In the genomic region with DNA sequence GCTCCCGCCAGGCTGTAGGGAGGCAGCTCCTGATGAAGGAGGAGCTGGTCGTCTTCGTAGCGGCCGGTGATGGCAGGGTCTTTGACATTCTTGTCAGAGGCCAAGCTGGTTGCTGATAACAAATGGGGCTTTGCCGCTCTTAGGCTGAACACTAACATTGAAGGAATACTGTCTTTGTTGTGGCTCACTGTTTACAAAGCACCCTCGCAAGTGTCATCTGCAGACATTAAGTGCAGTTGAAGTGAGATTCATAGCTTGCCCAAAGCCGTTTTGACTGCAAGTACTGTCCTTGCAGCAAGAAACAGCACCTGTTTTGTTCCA, we compare ENCODE assay signal across 8 cellular contexts. TPM values are rescaled to one million over a fixed set of nuclear protein-coding genes. Genes with fewer than 3 reads are reported as not detected.
DNase-seq lines count a peak whose midpoint lies in the region; ATAC-seq, FAIRE-seq and TF ChIP-seq lines count a peak whose summit lies in the region.

No MANE protein-coding gene starts in this region.

- H3K36me3 ChIP-seq in BJ (ENCODE audit: control insufficient read depth, insufficient read depth, low read length) (no peaks in the 10 kb centered on the region; the same call in 1 of the 2 replicates), GM12878 (ENCODE audit: control insufficient read depth in 2 of 2, insufficient read depth in 2 of 2, low read length in 1 of 2) (no peaks in the 10 kb centered on the region; a peak in 1 of 4 replicates), lung (ENCODE audit: control insufficient read depth in 2 of 2, insufficient read depth in 2 of 2, low read length in 2 of 2) (peaks cover 0 to under 1% of the 10 kb centered on the region in 2 donors), upper lobe of left lung (peaks cover 0 to 13% (median 7%) of the 10 kb centered on the region in 4 donors)

- peak overlapping the region; percentile 76 for H3K27ac ChIP-seq in GM12878 (ENCODE audit: control insufficient read depth, insufficient read depth)
- peak overlapping the region; percentile 94 for H3K27ac ChIP-seq in lung (ENCODE audit: low read depth in 1 of 2, low read length in 1 of 2)
- H3K27ac ChIP-seq in upper lobe of left lung: peak overlapping the region; percentile 96 to 97 (median 96)

- H3K4me3 Mint-ChIP-seq in IgD-negative memory B cell: peak overlapping the region; percentile 91 to 94 (median 93)

- peak overlapping the region; percentile 93 to 96 (median 95) for H3K27ac Mint-ChIP-seq in IgD-negative memory B cell

- TF ChIP-seq POLR2A in GM12878 (IDR thresholded peaks at IDR 0.05; ENCODE audit: low read depth, low read length): no peak
- no peak for TF ChIP-seq POLR2A in upper lobe of left lung (IDR thresholded peaks at IDR 0.05)

- H3K36me3 Mint-ChIP-seq in IgD-negative memory B cell: peaks cover 3% of the 10 kb centered on the region

- RAD21 ChIA-PET in GM12878 (lab: Charles Lee; ENCODE audit: unreplicated experiment): interaction anchor here (0.8 to 1.0 kb wide), 3 partner anchors 11 to 182 kb away, joined by 3 to 4 read pairs (median 4); no protein-coding TSS in a partner anchor

- in situ Hi-C loops in GM12878 (cut with MboI): no loop called here

- no peak for FAIRE-seq in GM12878 (lab: Jason Lieb, UNC)

- H3K4me1 ChIP-seq in GM12878 (ENCODE audit: control insufficient read depth, insufficient read depth, low read length): peaks cover 18% of the 10 kb centered on the region
- H3K4me1 ChIP-seq in lung (ENCODE audit: control insufficient read depth in 2 of 2, insufficient read depth in 2 of 2, low read length in 2 of 2): no peaks in the 10 kb centered on the region
- H3K4me1 ChIP-seq in upper lobe of left lung: peaks cover 16 to 38% (median 25%) of the 10 kb centered on the region in 4 donors

- H3K4me3 ChIP-seq in BJ (ENCODE audit: low read depth, low read length) (peak overlapping the region; percentile 88), GM12878 (peak overlapping the region; percentile 90), lung (peak overlapping the region; percentile 78), upper lobe of left lung (peak overlapping the region; percentile 59 to 99 (median 80))

- TF ChIP-seq CTCF in BJ (IDR thresholded peaks at IDR 0.05; ENCODE audit: insufficient read depth, low read depth, low read length) (no peak), GM12878 (IDR thresholded peaks at IDR 0.05 in 2 of 3, conservative IDR thresholded peaks at IDR 0.05 in 1 of 3; ENCODE audit: control insufficient read depth in 2 of 3, extremely low read depth in 1 of 3, insufficient read depth in 1 of 3, low read depth in 3 of 3, low read length in 3 of 3) (no peak), lung (IDR thresholded peaks at IDR 0.05; ENCODE audit: control extremely low read depth, extremely low read depth) (no peak), upper lobe of left lung (IDR thresholded peaks at IDR 0.05) (no peak)

- H3K9me3 ChIP-seq in GM12878 (replicated peaks; ENCODE audit: control insufficient read depth, insufficient read depth, low read length): no peaks in the 10 kb centered on the region
- no peaks in the 10 kb centered on the region for H3K9me3 ChIP-seq in lung (ENCODE audit: control insufficient read depth in 2 of 2, insufficient read depth in 1 of 2, low read length in 1 of 2)
- H3K9me3 ChIP-seq in upper lobe of left lung: no peaks in the 10 kb centered on the region

- H3K27me3 Mint-ChIP-seq in IgD-negative memory B cell: no peaks in the 10 kb centered on the region

- peaks cover 9 to 25% (median 24%) of the 10 kb centered on the region in 3 donors for H3K4me1 Mint-ChIP-seq in IgD-negative memory B cell

- H3K9me3 Mint-ChIP-seq in IgD-negative memory B cell: no peaks in the 10 kb centered on the region

- SMC1A ChIA-PET in GM12878 (lab: Charles Lee; ENCODE audit: uncharacterized antibody, unreplicated experiment): interaction anchor here (0.5 to 1.8 kb wide), 5 partner anchors 9 to 28 kb away, joined by 3 to 9 read pairs (median 3); no protein-coding TSS in a partner anchor

- BruUV-seq in GM12878 (replicated peaks; lab: Mats Ljungman, UMichigan): TSS peak; percentile 88

- peaks cover 16% of the 10 kb centered on the region for H3K79me2 ChIP-seq in GM12878 (ENCODE audit: control insufficient read depth, insufficient read depth, low read length)

- peak overlapping the region; percentile 72 for H3K9ac ChIP-seq in GM12878 (ENCODE audit: control insufficient read depth, insufficient read depth, low read length)

- WGBS in GM12878 (ENCODE audit: insufficient coverage, insufficient replicate concordance, low lambda C conversion rate, missing lambda C conversion rate): 2% methylated on average over 8 of the region's 8 CpGs
- WGBS in lung, 2 donors: 0 to 2% methylated on average over 8 of the region's 8 CpGs
- 1 to 10% methylated on average over 1 to 8 of the region's 8 CpGs for WGBS in upper lobe of left lung, 2 donors

- ATAC-seq in GM12878 (no peak), lung (ENCODE audit: insufficient read depth, low FRiP score) (no peak), upper lobe of left lung (ENCODE audit: low FRiP score in 2 of 2) (no peak)

- H2AFZ ChIP-seq in GM12878 (ENCODE audit: control insufficient read depth, low read depth, low read length): peak overlapping the region; percentile 84

- TF ChIP-seq EP300 in GM12878 (IDR thresholded peaks at IDR 0.05; ENCODE audit: borderline replicate concordance in 1 of 2, control insufficient read depth in 1 of 2, low read depth in 2 of 2, low read length in 2 of 2) (no peak), upper lobe of left lung (IDR thresholded peaks at IDR 0.05) (no peak)

- POLR2A ChIA-PET in BJ (lab: Charles Lee): no interaction called here
- POLR2A ChIA-PET in GM12878 (lab: Charles Lee): interaction anchor here (0.6 to 1.7 kb wide), 11 partner anchors 9 to 346 kb away, joined by 3 to 17 read pairs (median 3); a partner anchor contains a TSS

- DNase-seq in BJ (ENCODE audit: low read depth): no peak
- no peak for DNase-seq in GM12878 (ENCODE audit: low read depth, low spot score)
- no peak for DNase-seq in lung (ENCODE audit: low spot score)
- DNase-seq in upper lobe of left lung: no peak
- no peak for DNase-seq in SKM-1 (lab: John Stamatoyannopoulos, UW; ENCODE audit: unreplicated experiment)
- no peak for DNase-seq in SKM-1 treated with dmso at 0.1 percent for 144 hours (lab: John Stamatoyannopoulos, UW; ENCODE audit: unreplicated experiment)
- DNase-seq in DMS53 (lab: John Stamatoyannopoulos, UW): no peak

- CTCF ChIA-PET in BJ (lab: Yijun Ruan, JAX) (interaction anchor here (0.9 to 3.9 kb wide), 2 partner anchors 11 to 41 kb away, joined by 4 to 19 read pairs; no protein-coding TSS in a partner anchor), GM12878 (lab: Yijun Ruan, JAX) (interaction anchor here (0.5 to 3.6 kb wide), 7 partner anchors 9 to 226 kb away, joined by 3 to 15 read pairs (median 4); a partner anchor contains a TSS)

- intact Hi-C loops in GM12878 (cut with micrococcal nuclease; ENCODE audit: unreplicated experiment): no loop called here

- no peak for TF ChIP-seq RAD21 in GM12878 (IDR thresholded peaks at IDR 0.05; ENCODE audit: insufficient read depth, low read depth, low read length)

- H3K4me2 ChIP-seq in GM12878 (ENCODE audit: control insufficient read depth, insufficient read depth): peak overlapping the region; percentile 97

- H3K27me3 ChIP-seq in BJ (ENCODE audit: control insufficient read depth, insufficient read depth, low read length) (no peaks in the 10 kb centered on the region), GM12878 (replicated peaks in 1 of 2; ENCODE audit: control insufficient read depth in 2 of 2, insufficient read depth in 2 of 2, low read length in 1 of 2) (no peaks in the 10 kb centered on the region), lung (ENCODE audit: control insufficient read depth, insufficient read depth) (no peaks in the 10 kb centered on the region), upper lobe of left lung (no peaks in the 10 kb centered on the region)

- H4K20me1 ChIP-seq in GM12878 (ENCODE audit: control insufficient read depth, insufficient read depth): no peaks in the 10 kb centered on the region

RNA-seq across cellular contexts. Expression of a gene that starts 0.5 kb away (rescaled TPM):
- polyA plus RNA-seq in BJ (2011; rRNA removed) (9.9 and 16.9 TPM in 2 replicates), IgD-negative memory B cell (11.6 TPM), GM12878 (2011; rRNA removed) (12.1 and 17.4 TPM in 2 replicates), GM12878 (2014; fragmentation: Illumina TruSeq; extraction: Trizol) (36.0 and 42.8 TPM in 2 replicates), GM12878 (2014; fragmentation: Nextera tagmentation; extraction: Ambion mirVana) (1 to 10 TPM; 9.0 to 9.7 TPM), GM12878 (2014; rRNA removed) (18.8 and 19.7 TPM in 2 replicates), GM12878 (2016; fragmentation: Nextera tagmentation; extraction: Ambion mirVana) (10 to 100 TPM; 30.5 to 35.1 TPM), lung (10 to 100 TPM in 1 of 2 donors, 1 to 10 TPM in 1; 7.5 to 11.4 TPM)
- 2.7 and 3.0 TPM in 2 replicates for polyA minus RNA-seq in BJ (2011; rRNA and poly(A)+ RNA removed)
- 29.0 and 32.5 TPM in 2 replicates for total RNA-seq in GM12878 (2013; cell fraction: nucleolus; rRNA removed)
- total RNA-seq in GM12878 (2014; rRNA removed) (18.1 and 28.2 TPM in 2 replicates), GM12878 (2014; rRNA removed; fragmentation: Illumina TruSeq; extraction: Trizol) (42.7 and 44.4 TPM in 2 replicates), GM12878 (2021) (35.4 and 36.2 TPM in 2 replicates), lung (10 to 100 TPM; 29.4 to 42.1 TPM), upper lobe of left lung (10 to 100 TPM; 18.9 to 42.2 (median 31.6) TPM)
- polyA plus RNA-seq in GM12878 (2011; ENCODE audit: low read depth): 8.6 TPM
- 3.7 and 4.0 TPM in 2 replicates for polyA plus RNA-seq in GM12878 (2011; cell fraction: cytosol; rRNA removed)
- 5.4 and 7.2 TPM in 2 replicates for polyA plus RNA-seq in GM12878 (2011; cell fraction: nucleus; rRNA removed)
- 16.3 and 17.2 TPM in 2 replicates for polyA plus RNA-seq in GM12878 (2012)
- 6.0 and 11.0 TPM in 2 replicates for polyA minus RNA-seq in GM12878 (2011; rRNA and poly(A)+ RNA removed)
- 5.7 and 9.2 TPM in 2 replicates for polyA minus RNA-seq in GM12878 (2011; cell fraction: cytosol; rRNA and poly(A)+ RNA removed)
- 2.8 and 5.5 TPM in 2 replicates for polyA minus RNA-seq in GM12878 (2011; cell fraction: nucleus; rRNA and poly(A)+ RNA removed)

RNA-seq across cellular contexts. Expression of a gene that starts 34.2 kb away (rescaled TPM):
- polyA plus RNA-seq in BJ (2011; rRNA removed): 0.17 and 0.20 TPM in 2 replicates
- polyA minus RNA-seq in BJ (2011; rRNA and poly(A)+ RNA removed): 0.14 and 0.15 TPM in 2 replicates
- not detected for polyA plus RNA-seq in IgD-negative memory B cell
- 10.0 and 12.6 TPM in 2 replicates for total RNA-seq in GM12878 (2013; cell fraction: nucleolus; rRNA removed)
- total RNA-seq in GM12878 (2014; rRNA removed): 6.8 and 8.0 TPM in 2 replicates
- 4.9 and 5.4 TPM in 2 replicates for total RNA-seq in GM12878 (2014; rRNA removed; fragmentation: Illumina TruSeq; extraction: Trizol)
- 8.8 and 9.1 TPM in 2 replicates for total RNA-seq in GM12878 (2021)
- 2.0 TPM for polyA plus RNA-seq in GM12878 (2011; ENCODE audit: low read depth)
- polyA plus RNA-seq in GM12878 (2011; rRNA removed): 11.1 and 11.7 TPM in 2 replicates
- polyA plus RNA-seq in GM12878 (2011; cell fraction: cytosol; rRNA removed): 5.0 and 5.6 TPM in 2 replicates
- polyA plus RNA-seq in GM12878 (2011; cell fraction: nucleus; rRNA removed): 3.1 and 3.6 TPM in 2 replicates
- polyA plus RNA-seq in GM12878 (2012): 1.9 and 4.7 TPM in 2 replicates
- 7.8 and 11.6 TPM in 2 replicates for polyA plus RNA-seq in GM12878 (2014; fragmentation: Illumina TruSeq; extraction: Trizol)
- polyA plus RNA-seq in GM12878 (2014; fragmentation: Nextera tagmentation; extraction: Ambion mirVana): 1 to 10 TPM; 2.2 to 4.7 TPM
- polyA plus RNA-seq in GM12878 (2014; rRNA removed): 4.2 and 5.7 TPM in 2 replicates
- 1 to 10 TPM; 5.1 TPM for polyA plus RNA-seq in GM12878 (2016; fragmentation: Nextera tagmentation; extraction: Ambion mirVana)
- 14.4 and 16.4 TPM in 2 replicates for polyA minus RNA-seq in GM12878 (2011; rRNA and poly(A)+ RNA removed)
- polyA minus RNA-seq in GM12878 (2011; cell fraction: cytosol; rRNA and poly(A)+ RNA removed): 4.0 and 5.1 TPM in 2 replicates
- 1.5 and 1.7 TPM in 2 replicates for polyA minus RNA-seq in GM12878 (2011; cell fraction: nucleus; rRNA and poly(A)+ RNA removed)
- 10 to 100 TPM in 1 of 2 donors, 1 to 10 TPM in 1; 8.8 to 26.1 TPM for total RNA-seq in lung
- polyA plus RNA-seq in lung: 10 to 100 TPM in 1 of 2 donors, 1 to 10 TPM in 1; 6.2 to 21.2 TPM
- total RNA-seq in upper lobe of left lung: 10 to 100 TPM; 25.9 to 63.1 (median 42.3) TPM
